In genomic region chr10:119501690-119502089, GRCh38 we compare ENCODE assay signal across 10 cellular contexts. TPM values are rescaled to one million over a fixed set of nuclear protein-coding genes. Genes with fewer than 3 reads are reported as not detected.
DNase-seq lines count a peak whose midpoint lies in the region; ATAC-seq lines count a peak whose summit lies in the region.
"Had no signal": no experiment of that assay in that cellular context is flagged by ENCODE, and none has a peak within 500 bp of the region (broad histone marks: within the 10 kb centered on the region; RNA-seq: fewer than 3 reads in every experiment).

No MANE protein-coding gene starts in this region.

- peak overlapping the region; percentile 99 for H3K27ac Mint-ChIP-seq in activated naive CD4-positive, alpha-beta T cell treated with anti-CD3 and anti-CD28 coated beads, Interleukin-2, amount 50 U/mL, for 24 hours
- peak overlapping the region; percentile 93 for H3K27ac Mint-ChIP-seq in stimulated activated naive B cell treated with anti-CD40 and anti-IgM and Interleukin-4, amounts not matched to agents 10 μg/mL and 1 μg/mL and 100 μg/mL, for 72 hours

- peaks cover 27% of the 10 kb centered on the region for H3K36me3 Mint-ChIP-seq in activated T-cell treated with anti-CD3 and anti-CD28 coated beads, Interleukin-2, amount 50 U/mL, for 4 hours (ENCODE audit: insufficient read depth)
- peaks cover 28% of the 10 kb centered on the region for H3K36me3 Mint-ChIP-seq in activated naive CD4-positive, alpha-beta T cell treated with anti-CD3 and anti-CD28 coated beads, Interleukin-2, amount 50 U/mL, for 24 hours
- H3K36me3 Mint-ChIP-seq in stimulated activated naive B cell treated with anti-CD40 and anti-IgM and Interleukin-4, amounts not matched to agents 10 μg/mL and 1 μg/mL and 100 μg/mL, for 72 hours = peaks cover 62 to 74% of the 10 kb centered on the region in 2 donors

- peaks cover 89% of the 10 kb centered on the region for H3K4me1 Mint-ChIP-seq in activated T-cell treated with anti-CD3 and anti-CD28 coated beads, Interleukin-2, amount 50 U/mL, for 4 hours (ENCODE audit: low read depth)
- H3K4me1 Mint-ChIP-seq in activated naive CD4-positive, alpha-beta T cell treated with anti-CD3 and anti-CD28 coated beads, Interleukin-2, amount 50 U/mL, for 24 hours = peaks cover 93% of the 10 kb centered on the region
- peaks cover 39 to 65% of the 10 kb centered on the region in 2 donors for H3K4me1 Mint-ChIP-seq in stimulated activated naive B cell treated with anti-CD40 and anti-IgM and Interleukin-4, amounts not matched to agents 10 μg/mL and 1 μg/mL and 100 μg/mL, for 72 hours

- H3K4me3 Mint-ChIP-seq in activated T-cell treated with anti-CD3 and anti-CD28 coated beads, Interleukin-2, amount 50 U/mL, for 4 hours = peak overlapping the region; percentile 58
- peak overlapping the region; percentile 82 for H3K4me3 Mint-ChIP-seq in activated naive CD4-positive, alpha-beta T cell treated with anti-CD3 and anti-CD28 coated beads, Interleukin-2, amount 50 U/mL, for 24 hours
- H3K4me3 Mint-ChIP-seq in stimulated activated naive B cell treated with anti-CD40 and anti-IgM and Interleukin-4, amounts not matched to agents 10 μg/mL and 1 μg/mL and 100 μg/mL, for 72 hours = peak overlapping the region; percentile 49 to 57

- no peak for DNase-seq in activated T-cell treated with anti-CD3 and anti-CD28 coated beads, Interleukin-2, amount 50 U/mL, for 4 hours
- no peak for DNase-seq in activated T-cell treated with anti-CD3 and anti-CD28 coated beads, Interleukin-2, amount 50 U/mL, for 1 hour
- DNase-seq in stimulated activated naive B cell treated with anti-CD40 and anti-IgM and Interleukin-4, amounts not matched to agents 10 μg/mL and 1 μg/mL and 100 μg/mL, for 72 hours = no peak
- DNase-seq in midbrain (lab: John Stamatoyannopoulos, UW) = no peak
- no peak for DNase-seq in RPMI8226
- DNase-seq: mammary epithelial cell, PC-9 had no signal

- no peaks in the 10 kb centered on the region for H3K9me3 Mint-ChIP-seq in activated T-cell treated with anti-CD3 and anti-CD28 coated beads, Interleukin-2, amount 50 U/mL, for 4 hours
- no peaks in the 10 kb centered on the region for H3K9me3 Mint-ChIP-seq in activated naive CD4-positive, alpha-beta T cell treated with anti-CD3 and anti-CD28 coated beads, Interleukin-2, amount 50 U/mL, for 24 hours
- no peaks in the 10 kb centered on the region for H3K9me3 Mint-ChIP-seq in stimulated activated naive B cell treated with anti-CD40 and anti-IgM and Interleukin-4, amounts not matched to agents 10 μg/mL and 1 μg/mL and 100 μg/mL, for 72 hours

- ATAC-seq in activated T-cell treated with anti-CD3 and anti-CD28 coated beads, Interleukin-2, amount 50 U/mL, for 4 hours = peak; percentile 10 to 22
- ATAC-seq in HG03432 (IDR thresholded peaks at IDR 0.05; ENCODE audit: unreplicated experiment) (peak; percentile 11), GM18861 (IDR thresholded peaks at IDR 0.05; ENCODE audit: unreplicated experiment) (no peak)
- ATAC-seq in stimulated activated naive B cell treated with anti-CD40 and anti-IgM and Interleukin-4, amounts not matched to agents 10 μg/mL and 1 μg/mL and 100 μg/mL, for 72 hours (replicated peaks) = peak in 1 of 2 donors; percentile 14

- H3K27me3 Mint-ChIP-seq in activated T-cell treated with anti-CD3 and anti-CD28 coated beads, Interleukin-2, amount 50 U/mL, for 4 hours (ENCODE audit: low read depth) = no peaks in the 10 kb centered on the region
- H3K27me3 Mint-ChIP-seq in activated naive CD4-positive, alpha-beta T cell treated with anti-CD3 and anti-CD28 coated beads, Interleukin-2, amount 50 U/mL, for 24 hours = no peaks in the 10 kb centered on the region
- H3K27me3 Mint-ChIP-seq in stimulated activated naive B cell treated with anti-CD40 and anti-IgM and Interleukin-4, amounts not matched to agents 10 μg/mL and 1 μg/mL and 100 μg/mL, for 72 hours = no peaks in the 10 kb centered on the region

RNA-seq across cellular contexts. Expression of gene RGS10, which starts 40.8 kb away (rescaled TPM):
- total RNA-seq in activated T-cell treated with anti-CD3 and anti-CD28 coated beads, Interleukin-2, amount 50 U/mL, for 4 hours = 100 to 1,000 TPM; 116 to 163 (median 137) TPM
